In the genomic region with DNA sequence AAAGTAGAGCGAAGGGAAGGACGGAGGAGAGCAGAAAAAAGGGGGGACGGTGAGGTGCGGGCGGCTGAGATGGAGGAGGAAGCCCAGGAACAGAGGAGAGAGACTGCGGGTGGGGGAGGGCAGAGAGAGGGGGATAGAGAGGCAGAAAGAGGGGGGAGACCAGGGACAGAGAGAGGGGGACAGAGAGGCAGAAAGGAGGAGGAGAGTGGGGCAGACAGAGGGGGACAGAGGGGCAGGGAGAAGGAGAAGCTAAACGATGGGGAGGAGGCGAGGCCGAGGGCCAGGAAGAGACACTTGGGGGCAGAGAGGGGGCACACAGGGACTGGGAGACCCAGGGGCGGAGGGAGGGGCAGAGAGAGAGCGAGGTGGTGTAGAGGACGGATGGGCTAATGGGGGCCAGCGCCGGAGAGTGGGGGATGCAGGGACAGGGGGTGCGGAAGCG, we compare ENCODE assay signal across 1 cellular context.
TF ChIP-seq lines count a peak whose summit lies in the region.

No MANE protein-coding gene starts in this region.

TF ChIP-seq in HCT116, 20 proteins besides CTCF, POLR2A, EP300 and RAD21 (continued from another document):
- TF ChIP-seq, protein P1, sequence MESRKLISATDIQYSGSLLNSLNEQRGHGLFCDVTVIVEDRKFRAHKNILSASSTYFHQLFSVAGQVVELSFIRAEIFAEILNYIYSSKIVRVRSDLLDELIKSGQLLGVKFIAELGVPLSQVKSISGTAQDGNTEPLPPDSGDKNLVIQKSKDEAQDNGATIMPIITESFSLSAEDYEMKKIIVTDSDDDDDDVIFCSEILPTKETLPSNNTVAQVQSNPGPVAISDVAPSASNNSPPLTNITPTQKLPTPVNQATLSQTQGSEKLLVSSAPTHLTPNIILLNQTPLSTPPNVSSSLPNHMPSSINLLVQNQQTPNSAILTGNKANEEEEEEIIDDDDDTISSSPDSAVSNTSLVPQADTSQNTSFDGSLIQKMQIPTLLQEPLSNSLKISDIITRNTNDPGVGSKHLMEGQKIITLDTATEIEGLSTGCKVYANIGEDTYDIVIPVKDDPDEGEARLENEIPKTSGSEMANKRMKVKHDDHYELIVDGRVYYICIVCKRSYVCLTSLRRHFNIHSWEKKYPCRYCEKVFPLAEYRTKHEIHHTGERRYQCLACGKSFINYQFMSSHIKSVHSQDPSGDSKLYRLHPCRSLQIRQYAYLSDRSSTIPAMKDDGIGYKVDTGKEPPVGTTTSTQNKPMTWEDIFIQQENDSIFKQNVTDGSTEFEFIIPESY (IDR thresholded peaks at IDR 0.05; ENCODE audit: extremely low read depth, insufficient replicate concordance, low read length) = no peak
- TF ChIP-seq, protein P2, sequence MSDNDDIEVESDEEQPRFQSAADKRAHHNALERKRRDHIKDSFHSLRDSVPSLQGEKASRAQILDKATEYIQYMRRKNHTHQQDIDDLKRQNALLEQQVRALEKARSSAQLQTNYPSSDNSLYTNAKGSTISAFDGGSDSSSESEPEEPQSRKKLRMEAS (IDR thresholded peaks at IDR 0.05) = no peak
- no peak for TF ChIP-seq POLR2AphosphoS5 (IDR thresholded peaks at IDR 0.05; ENCODE audit: low read depth, low read length)
- TF ChIP-seq ZNF274 (IDR thresholded peaks at IDR 0.05; ENCODE audit: low read depth, low read length) = no peak
- no peak for TF ChIP-seq EGR1 (IDR thresholded peaks at IDR 0.05; ENCODE audit: low read depth)
- TF ChIP-seq, protein P3, sequence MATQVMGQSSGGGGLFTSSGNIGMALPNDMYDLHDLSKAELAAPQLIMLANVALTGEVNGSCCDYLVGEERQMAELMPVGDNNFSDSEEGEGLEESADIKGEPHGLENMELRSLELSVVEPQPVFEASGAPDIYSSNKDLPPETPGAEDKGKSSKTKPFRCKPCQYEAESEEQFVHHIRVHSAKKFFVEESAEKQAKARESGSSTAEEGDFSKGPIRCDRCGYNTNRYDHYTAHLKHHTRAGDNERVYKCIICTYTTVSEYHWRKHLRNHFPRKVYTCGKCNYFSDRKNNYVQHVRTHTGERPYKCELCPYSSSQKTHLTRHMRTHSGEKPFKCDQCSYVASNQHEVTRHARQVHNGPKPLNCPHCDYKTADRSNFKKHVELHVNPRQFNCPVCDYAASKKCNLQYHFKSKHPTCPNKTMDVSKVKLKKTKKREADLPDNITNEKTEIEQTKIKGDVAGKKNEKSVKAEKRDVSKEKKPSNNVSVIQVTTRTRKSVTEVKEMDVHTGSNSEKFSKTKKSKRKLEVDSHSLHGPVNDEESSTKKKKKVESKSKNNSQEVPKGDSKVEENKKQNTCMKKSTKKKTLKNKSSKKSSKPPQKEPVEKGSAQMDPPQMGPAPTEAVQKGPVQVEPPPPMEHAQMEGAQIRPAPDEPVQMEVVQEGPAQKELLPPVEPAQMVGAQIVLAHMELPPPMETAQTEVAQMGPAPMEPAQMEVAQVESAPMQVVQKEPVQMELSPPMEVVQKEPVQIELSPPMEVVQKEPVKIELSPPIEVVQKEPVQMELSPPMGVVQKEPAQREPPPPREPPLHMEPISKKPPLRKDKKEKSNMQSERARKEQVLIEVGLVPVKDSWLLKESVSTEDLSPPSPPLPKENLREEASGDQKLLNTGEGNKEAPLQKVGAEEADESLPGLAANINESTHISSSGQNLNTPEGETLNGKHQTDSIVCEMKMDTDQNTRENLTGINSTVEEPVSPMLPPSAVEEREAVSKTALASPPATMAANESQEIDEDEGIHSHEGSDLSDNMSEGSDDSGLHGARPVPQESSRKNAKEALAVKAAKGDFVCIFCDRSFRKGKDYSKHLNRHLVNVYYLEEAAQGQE (IDR thresholded peaks at IDR 0.05; ENCODE audit: low read depth) = no peak
